Comparison of ENCODE assay signal across 1 cellular context in the genomic region with DNA sequence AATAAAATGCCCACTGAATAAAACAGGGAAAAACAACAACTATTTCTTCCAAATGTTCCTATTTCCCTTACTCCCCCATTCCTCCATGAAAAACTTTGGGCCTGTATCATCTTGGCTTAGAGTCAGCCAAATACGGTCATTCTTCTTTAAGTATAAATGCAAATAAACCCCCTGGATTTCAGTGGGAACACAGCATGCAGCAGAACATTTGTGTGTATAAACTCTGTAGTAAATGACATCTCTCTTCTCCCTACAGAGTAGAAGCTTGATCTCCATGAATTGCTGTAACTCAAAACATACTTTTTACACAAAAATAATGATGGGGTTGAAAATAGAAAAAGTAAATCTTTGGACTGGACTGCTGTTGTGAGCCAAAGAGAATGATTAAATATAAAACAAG.
TF ChIP-seq lines count a peak whose summit lies in the region.

No MANE protein-coding gene starts in this region.

TF ChIP-seq in endothelial cell of umbilical vein, 7 proteins besides CTCF, POLR2A, EP300 and RAD21 (continued from another document):
- TF ChIP-seq POLR2AphosphoS5 (IDR thresholded peaks at IDR 0.05; ENCODE audit: insufficient read depth, low read depth, low read length) (no peak), MYC (IDR thresholded peaks at IDR 0.05; ENCODE audit: low read depth, low read length) (no peak), EZH2 (IDR thresholded peaks at IDR 0.05; ENCODE audit: borderline replicate concordance, low read depth, low read length, severe bottlenecking) (no peak)
